14 cellular contexts compared by ENCODE assay signal in the genomic region with DNA sequence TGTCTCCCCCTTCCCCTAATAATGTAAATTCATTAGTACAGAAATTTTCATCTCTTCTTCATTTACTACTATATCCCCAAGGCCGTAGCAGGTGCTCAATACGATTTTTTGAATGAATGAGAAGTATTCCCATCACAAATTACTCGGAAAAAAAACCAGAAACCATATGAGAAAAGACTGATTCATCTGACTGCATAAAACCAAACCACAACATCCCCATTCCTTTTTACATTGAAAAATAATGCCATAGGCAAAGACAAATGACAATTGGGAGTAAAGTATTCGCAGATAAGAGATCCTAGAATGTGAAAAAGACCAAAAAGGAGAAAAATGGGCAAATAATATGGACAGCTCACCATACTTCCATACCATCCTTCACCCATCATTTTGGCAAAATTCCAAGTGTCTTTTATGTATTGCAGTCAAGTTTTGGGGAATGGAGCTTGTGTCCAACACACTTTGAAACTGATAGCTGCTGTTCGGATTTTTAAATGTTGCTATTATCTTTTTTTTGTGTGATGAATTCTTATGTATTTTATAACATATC. TPM values are rescaled to one million over a fixed set of nuclear protein-coding genes. Genes with fewer than 3 reads are reported as not detected.
DNase-seq lines count a peak whose midpoint lies in the region; ATAC-seq, FAIRE-seq and TF ChIP-seq lines count a peak whose summit lies in the region.
"Had no signal": no experiment of that assay in that cellular context is flagged by ENCODE, and none has a peak within 500 bp of the region (broad histone marks: within the 10 kb centered on the region; RNA-seq: fewer than 3 reads in every experiment).

No MANE protein-coding gene starts in this region.

- no peaks in the 10 kb centered on the region for H3K27me3 Mint-ChIP-seq in CD8-positive, alpha-beta memory T cell

- POLR2A ChIA-PET in CD8-positive, alpha-beta memory T cell (lab: Charles Lee) = interaction anchor here (1.2 kb wide), 1 partner anchor 65 kb away, joined by 4 read pairs; no protein-coding TSS in a partner anchor
- POLR2A ChIA-PET in endothelial cell of umbilical vein (lab: Charles Lee) = no interaction called here

- H3K27me3 ChIP-seq in CD8-positive, alpha-beta memory T cell (ENCODE audit: insufficient read depth, low read length, poor library complexity, severe bottlenecking) = no peaks in the 10 kb centered on the region
- no peaks in the 10 kb centered on the region for H3K27me3 ChIP-seq in OCI-LY3 (ENCODE audit: low read depth, low read length)
- no peaks in the 10 kb centered on the region for H3K27me3 ChIP-seq in endothelial cell of umbilical vein (ENCODE audit: control insufficient read depth in 2 of 2, insufficient read depth in 2 of 2, low read length in 2 of 2)
- no peaks in the 10 kb centered on the region for H3K27me3 ChIP-seq in WERI-Rb-1 (ENCODE audit: insufficient read depth, low read depth, severe bottlenecking)
- H3K27me3 ChIP-seq: esophagus squamous epithelium, upper lobe of left lung had no signal

- BruUV-seq in endothelial cell of umbilical vein (replicated peaks; lab: Mats Ljungman, UMichigan) = no TSS peak

- intact Hi-C loops in endothelial cell of umbilical vein (cut with micrococcal nuclease) = no loop called here

- H2AFZ ChIP-seq in OCI-LY3 (ENCODE audit: low read depth, low read length) = no peak overlapping the region
- H2AFZ ChIP-seq in endothelial cell of umbilical vein (ENCODE audit: low read depth, low read length) = no peak overlapping the region

- H3K36me3 ChIP-seq in CD8-positive, alpha-beta memory T cell (ENCODE audit: insufficient read depth, low read length) = peaks cover 4% of the 10 kb centered on the region
- H3K36me3 ChIP-seq in OCI-LY3 (replicated peaks; ENCODE audit: low read depth, low read length) = peaks cover 14% of the 10 kb centered on the region
- H3K36me3 ChIP-seq in endothelial cell of umbilical vein (ENCODE audit: control insufficient read depth in 2 of 2, extremely low read depth in 1 of 2, insufficient read depth in 2 of 2, low read length in 2 of 2) = no peaks in the 10 kb centered on the region
- H3K36me3 ChIP-seq in WERI-Rb-1 = peaks cover 15% of the 10 kb centered on the region
- H3K36me3 ChIP-seq: prostate gland had no signal

- peak overlapping the region in 6 of 7 donors; percentile 24 to 91 (median 88) for H3K4me3 Mint-ChIP-seq in CD8-positive, alpha-beta memory T cell

- H3K9me3 ChIP-seq in CD8-positive, alpha-beta memory T cell (ENCODE audit: low read length) = no peaks in the 10 kb centered on the region
- H3K9me3 ChIP-seq in OCI-LY3 (ENCODE audit: insufficient read depth, low read length) = no peaks in the 10 kb centered on the region
- H3K9me3 ChIP-seq in endothelial cell of umbilical vein (replicated peaks; ENCODE audit: control insufficient read depth, insufficient read depth, low read length) = no peaks in the 10 kb centered on the region
- no peaks in the 10 kb centered on the region for H3K9me3 ChIP-seq in WERI-Rb-1 (ENCODE audit: severe bottlenecking)
- H3K9me3 ChIP-seq: esophagus squamous epithelium, prostate gland, upper lobe of left lung had no signal

- no peak for TF ChIP-seq POLR2A in endothelial cell of umbilical vein (IDR thresholded peaks at IDR 0.05; ENCODE audit: low read depth, low read length)

- H3K4me2 ChIP-seq in OCI-LY3 (ENCODE audit: low read length) (peak overlapping the region; percentile 91), endothelial cell of umbilical vein (ENCODE audit: insufficient read depth, low read length) (no peak overlapping the region)

- peaks cover 27% of the 10 kb centered on the region for H3K4me1 ChIP-seq in CD8-positive, alpha-beta memory T cell (ENCODE audit: insufficient read depth, low read length)
- peaks cover 18% of the 10 kb centered on the region for H3K4me1 ChIP-seq in OCI-LY3 (ENCODE audit: low read length)
- peaks cover 13% of the 10 kb centered on the region for H3K4me1 ChIP-seq in endothelial cell of umbilical vein (ENCODE audit: control insufficient read depth, extremely low read depth, insufficient read depth, low read length)

- H3K9me1 ChIP-seq in endothelial cell of umbilical vein (replicated peaks; ENCODE audit: control insufficient read depth, extremely low read depth, insufficient read depth, low read length) = no peaks in the 10 kb centered on the region

- peaks cover 0 to 10% (median 0%) of the 10 kb centered on the region in 3 donors for H3K36me3 Mint-ChIP-seq in CD8-positive, alpha-beta memory T cell

- FAIRE-seq in endothelial cell of umbilical vein (lab: Jason Lieb, UNC) = peak; percentile 43

- H4K20me1 ChIP-seq in OCI-LY3 (ENCODE audit: insufficient read depth, low read length) (0 out of 2 replicates have a peak, but pooled peaks cover 6% of the 10 kb centered on the region), endothelial cell of umbilical vein (replicated peaks; ENCODE audit: control insufficient read depth, extremely low read depth, insufficient read depth, low read length) (no peaks in the 10 kb centered on the region)

- H3K27ac ChIP-seq in CD8-positive, alpha-beta memory T cell (ENCODE audit: low read depth, low read length) = no peak overlapping the region
- H3K27ac ChIP-seq in OCI-LY3 (ENCODE audit: low read length) (no peak overlapping the region), endothelial cell of umbilical vein (ENCODE audit: insufficient read depth, low read depth, low read length) (no peak overlapping the region), WERI-Rb-1 (no peak overlapping the region)
- H3K27ac ChIP-seq: prostate gland had no signal

- peak overlapping the region in 4 of 8 donors; percentile 50 to 97 (median 90) for H3K27ac Mint-ChIP-seq in CD8-positive, alpha-beta memory T cell

- dilution Hi-C loops in endothelial cell of umbilical vein (cut with MboI; ENCODE audit: extremely low pct_ligation_motif_present, low sequenced_read_pairs) = no loop called here

- CTCF ChIA-PET in CD8-positive, alpha-beta memory T cell (lab: Charles Lee) = interaction anchor here (0.9 kb wide), 1 partner anchor 21 kb away, joined by 3 read pairs; no protein-coding TSS in a partner anchor
- CTCF ChIA-PET in endothelial cell of umbilical vein (lab: Charles Lee) = interaction anchor here (2.1 kb wide), 1 partner anchor 132 kb away, joined by 12 read pairs; no protein-coding TSS in a partner anchor

- H3K9ac ChIP-seq in OCI-LY3 (ENCODE audit: low read length) (no peak overlapping the region), endothelial cell of umbilical vein (replicated peaks; ENCODE audit: extremely low read depth, insufficient read depth, low read length) (no peak overlapping the region)

- H3K4me3 ChIP-seq in CD8-positive, alpha-beta memory T cell (ENCODE audit: low read length) = peak overlapping the region; percentile 71
- H3K4me3 ChIP-seq in OCI-LY3 (ENCODE audit: low read length) = peak overlapping the region; percentile 97
- H3K4me3 ChIP-seq in endothelial cell of umbilical vein (replicated peaks in 1 of 3; ENCODE audit: insufficient read depth in 1 of 3, low read depth in 1 of 3, low read length in 3 of 3) = no peak overlapping the region
- no peak overlapping the region for H3K4me3 ChIP-seq in WERI-Rb-1 (ENCODE audit: low read depth, low read length)

- DNase-seq in AML-193 (lab: John Stamatoyannopoulos, UW) (peak; percentile 27 to 38), endothelial cell of umbilical vein (ENCODE audit: low read depth, low spot score) (no peak), WERI-Rb-1 (no peak), SK-N-DZ (ENCODE audit: low spot score) (no peak), NCI-H1092 treated with DMSO at 0.1 percent for 48 hours (lab: John Stamatoyannopoulos, UW) (no peak)
- no peak for DNase-seq in CD8-positive, alpha-beta memory T cell
- DNase-seq: esophagus squamous epithelium, GDM1, H7, NCI-H146 had no signal

- no peaks in the 10 kb centered on the region for H3K9me3 Mint-ChIP-seq in CD8-positive, alpha-beta memory T cell

- no peak for TF ChIP-seq CTCF in OCI-LY3 (IDR thresholded peaks at IDR 0.05; ENCODE audit: low read depth, low read length)
- no peak for TF ChIP-seq CTCF in endothelial cell of umbilical vein (IDR thresholded peaks at IDR 0.05; ENCODE audit: extremely low read depth in 1 of 2, insufficient read depth in 1 of 2, low read depth in 1 of 2, low read length in 2 of 2)
- no peak for TF ChIP-seq CTCF in WERI-Rb-1 (IDR thresholded peaks at IDR 0.05; ENCODE audit: low read depth, low read length)

- peaks cover 13 to 15% (median 15%) of the 10 kb centered on the region in 3 donors for H3K4me1 Mint-ChIP-seq in CD8-positive, alpha-beta memory T cell

- no peak for ATAC-seq in GM21360 (IDR thresholded peaks at IDR 0.05; ENCODE audit: unreplicated experiment)

- H3K79me2 ChIP-seq in OCI-LY3 (ENCODE audit: low read length) (peaks cover 48% of the 10 kb centered on the region), endothelial cell of umbilical vein (ENCODE audit: control insufficient read depth, insufficient read depth, low read length) (peaks cover 8% of the 10 kb centered on the region)

TF ChIP-seq in endothelial cell of umbilical vein, 7 proteins besides CTCF, POLR2A, EP300 and RAD21 (continues in another document):
- no peak for TF ChIP-seq EZH2 (IDR thresholded peaks at IDR 0.05; ENCODE audit: borderline replicate concordance, low read depth, low read length, severe bottlenecking)

RNA-seq across cellular contexts. Expression of a gene that starts 1.5 kb away (rescaled TPM):
- total RNA-seq in CD8-positive, alpha-beta memory T cell = 10 to 100 TPM; 29.7 to 32.0 TPM
- polyA plus RNA-seq in CD8-positive, alpha-beta memory T cell = 13.4 TPM
- total RNA-seq in endothelial cell of umbilical vein = 7.1 and 7.8 TPM in 2 replicates
- polyA plus RNA-seq in endothelial cell of umbilical vein = 0.95 and 1.4 TPM in 2 replicates
- 1.8 and 2.5 TPM in 2 replicates for polyA plus RNA-seq in endothelial cell of umbilical vein (2011; cell fraction: cytosol; rRNA removed)
- polyA plus RNA-seq in endothelial cell of umbilical vein (2011; cell fraction: nucleus; rRNA removed) = 4.5 and 11.2 TPM in 2 replicates
- polyA plus RNA-seq in endothelial cell of umbilical vein (2012) = 7.8 and 9.3 TPM in 2 replicates
- polyA minus RNA-seq in endothelial cell of umbilical vein = 1.4 and 1.8 TPM in 2 replicates
- polyA minus RNA-seq in endothelial cell of umbilical vein (2011; cell fraction: cytosol; rRNA and poly(A)+ RNA removed) = 1.8 TPM
- 3.8 and 6.3 TPM in 2 replicates for polyA minus RNA-seq in endothelial cell of umbilical vein (2011; cell fraction: nucleus; rRNA and poly(A)+ RNA removed)
- 13.8 and 14.7 TPM in 2 replicates for polyA plus RNA-seq in SK-N-DZ (2014; cell fraction: cytosol; rRNA removed)
- polyA plus RNA-seq in SK-N-DZ (2014; cell fraction: nucleus; rRNA removed) = 19.4 and 68.7 TPM in 2 replicates

RNA-seq across cellular contexts. Expression of a gene that starts 22.1 kb away (rescaled TPM):
- total RNA-seq in CD8-positive, alpha-beta memory T cell = 1 to 10 TPM; 7.2 to 7.5 TPM
- 9.6 TPM for polyA plus RNA-seq in CD8-positive, alpha-beta memory T cell
- total RNA-seq in endothelial cell of umbilical vein = 2.5 and 3.0 TPM in 2 replicates
- 0.43 and 0.46 TPM in 2 replicates for polyA plus RNA-seq in endothelial cell of umbilical vein
- 0.41 and 0.62 TPM in 2 replicates for polyA plus RNA-seq in endothelial cell of umbilical vein (2011; cell fraction: cytosol; rRNA removed)
- polyA plus RNA-seq in endothelial cell of umbilical vein (2011; cell fraction: nucleus; rRNA removed) = 1.2 and 1.5 TPM in 2 replicates
- 1.4 and 2.0 TPM in 2 replicates for polyA plus RNA-seq in endothelial cell of umbilical vein (2012)
- polyA minus RNA-seq in endothelial cell of umbilical vein = 2.2 and 2.5 TPM in 2 replicates
- polyA minus RNA-seq in endothelial cell of umbilical vein (2011; cell fraction: cytosol; rRNA and poly(A)+ RNA removed) = 0.72 TPM
- polyA minus RNA-seq in endothelial cell of umbilical vein (2011; cell fraction: nucleus; rRNA and poly(A)+ RNA removed) = 1.4 and 1.6 TPM in 2 replicates
- 3.3 and 3.5 TPM in 2 replicates for polyA plus RNA-seq in SK-N-DZ (2014; cell fraction: cytosol; rRNA removed)
- polyA plus RNA-seq in SK-N-DZ (2014; cell fraction: nucleus; rRNA removed) = 2.5 and 3.5 TPM in 2 replicates

Comparison
In these comparisons a context has a peak if more than half of its experiments do, and no peak if none do; other contexts are left out.
1. DNase-seq: peak in AML-193 (2 of 2); none in CD8-positive, alpha-beta memory T cell (0 of 5), endothelial cell of umbilical vein (single experiment), WERI-Rb-1 (single experiment), SK-N-DZ (single experiment) and NCI-H1092 treated with DMSO at 0.1 percent for 48 hours (single experiment).
2. H3K4me3 ChIP-seq: peak in CD8-positive, alpha-beta memory T cell (single experiment) and OCI-LY3 (single experiment); none in endothelial cell of umbilical vein (0 of 3) and WERI-Rb-1 (single experiment).